1 cellular context compared by ENCODE assay signal in genomic region chr1:42681771-42682483, GRCh38.
TF ChIP-seq lines count a peak whose summit lies in the region.

YBX1 (plus strand) TSS chr1:42682418; CDS start chr1:42682566, 148 bp downstream.

TF ChIP-seq in HepG2, 621 proteins besides CTCF, POLR2A, EP300 and RAD21 (continued from another document and continues in another):
- TF ChIP-seq PLSCR1 (CRISPR knock-in tag; IDR thresholded peaks at IDR 0.05; ENCODE audit: borderline replicate concordance) = no peak
- TF ChIP-seq ZNF644 (CRISPR knock-in tag; IDR thresholded peaks at IDR 0.05; ENCODE audit: low read depth) = no peak
- TF ChIP-seq XRCC5 (optimal IDR thresholded peaks at IDR 0.05; ENCODE audit: low read length) = no peak
- TF ChIP-seq ARID3A (IDR thresholded peaks at IDR 0.05; ENCODE audit: low read depth, low read length) = no peak
- TF ChIP-seq STAT5B (CRISPR knock-in tag; IDR thresholded peaks at IDR 0.05) = 0 out of 2 replicates have a peak, but pooled peaks have one; percentile 18
- no peak for TF ChIP-seq NR3C1 (CRISPR knock-in tag; IDR thresholded peaks at IDR 0.05)
- no peak for TF ChIP-seq FOSL1 (CRISPR knock-in tag; IDR thresholded peaks at IDR 0.05; ENCODE audit: borderline replicate concordance)
- TF ChIP-seq ZNF34 (CRISPR knock-in tag; IDR thresholded peaks at IDR 0.05; ENCODE audit: borderline replicate concordance) = no peak; the same call in 1 of the 2 replicates
- no peak for TF ChIP-seq ZNF652 (CRISPR knock-in tag; IDR thresholded peaks at IDR 0.05; ENCODE audit: borderline replicate concordance, low read depth)
- no peak for TF ChIP-seq ZNF570 (CRISPR knock-in tag; IDR thresholded peaks at IDR 0.05; ENCODE audit: borderline replicate concordance)
- TF ChIP-seq THRA (CRISPR knock-in tag; IDR thresholded peaks at IDR 0.05; ENCODE audit: borderline replicate concordance) = no peak
- TF ChIP-seq ZNF777 (CRISPR knock-in tag; IDR thresholded peaks at IDR 0.05) = no peak
- TF ChIP-seq JARID2 (CRISPR knock-in tag; IDR thresholded peaks at IDR 0.05; ENCODE audit: insufficient replicate concordance) = no peak
- TF ChIP-seq MEIS1 (CRISPR knock-in tag; IDR thresholded peaks at IDR 0.05; ENCODE audit: borderline replicate concordance) = peak; percentile 57; the same call in 1 of the 2 replicates
- TF ChIP-seq RFXAP (CRISPR knock-in tag; IDR thresholded peaks at IDR 0.05; ENCODE audit: borderline replicate concordance) = no peak
- TF ChIP-seq ZNF282 (IDR thresholded peaks at IDR 0.05; ENCODE audit: partially characterized antibody) = no peak
- peak; percentile 72 for TF ChIP-seq MXD4 (CRISPR knock-in tag; IDR thresholded peaks at IDR 0.05)
- no peak for TF ChIP-seq ZMYM2 (CRISPR knock-in tag; IDR thresholded peaks at IDR 0.05)
- TF ChIP-seq TRIM22 (IDR thresholded peaks at IDR 0.05) = no peak
- TF ChIP-seq CBX1 (IDR thresholded peaks at IDR 0.05; ENCODE audit: low read depth) = peak; percentile 52
- no peak for TF ChIP-seq FIP1L1 (IDR thresholded peaks at IDR 0.05; ENCODE audit: borderline replicate concordance, insufficient read depth, low read depth, low read length)
- peak; percentile 34; the same call in 1 of the 2 replicates for TF ChIP-seq ZNF331 (CRISPR knock-in tag; IDR thresholded peaks at IDR 0.05)
- TF ChIP-seq MEIS2 (CRISPR knock-in tag; IDR thresholded peaks at IDR 0.05) = no peak; the same call in 1 of the 2 replicates
- peak; percentile 80 for TF ChIP-seq RNF2 (conservative IDR thresholded peaks at IDR 0.05; ENCODE audit: low read depth)
- peak; percentile 53; the same call in 1 of the 2 replicates for TF ChIP-seq NAIF1 (CRISPR knock-in tag; IDR thresholded peaks at IDR 0.05; ENCODE audit: borderline replicate concordance)
- TF ChIP-seq ZBTB21 (CRISPR knock-in tag; IDR thresholded peaks at IDR 0.05) = no peak
- TF ChIP-seq ZNF577 (CRISPR knock-in tag; IDR thresholded peaks at IDR 0.05; ENCODE audit: borderline replicate concordance, low read depth) = 0 out of 2 replicates have a peak, but pooled peaks have one; percentile 49
- TF ChIP-seq TEF (CRISPR knock-in tag; IDR thresholded peaks at IDR 0.05) = no peak
- TF ChIP-seq THAP7 (CRISPR knock-in tag; IDR thresholded peaks at IDR 0.05) = peak; percentile 99
- no peak for TF ChIP-seq CEBPG (CRISPR knock-in tag; IDR thresholded peaks at IDR 0.05)
- TF ChIP-seq NFE2L2 (IDR thresholded peaks at IDR 0.05; ENCODE audit: low read length) = no peak
- TF ChIP-seq ZNF776 (CRISPR knock-in tag; IDR thresholded peaks at IDR 0.05) = no peak
- TF ChIP-seq ZNF512 (CRISPR knock-in tag; IDR thresholded peaks at IDR 0.05) = no peak
- no peak for TF ChIP-seq MBD4 (IDR thresholded peaks at IDR 0.05; ENCODE audit: borderline replicate concordance, low read length)
- no peak for TF ChIP-seq POLR2AphosphoS2 (IDR thresholded peaks at IDR 0.05; ENCODE audit: low read depth, low read length)
- no peak for TF ChIP-seq ZNF841 (CRISPR knock-in tag; IDR thresholded peaks at IDR 0.05; ENCODE audit: borderline replicate concordance)
- TF ChIP-seq ARNT (IDR thresholded peaks at IDR 0.05) = no peak
- TF ChIP-seq FOXO4 (CRISPR knock-in tag; conservative IDR thresholded peaks at IDR 0.05) = no peak
- no peak for TF ChIP-seq IRF1 (CRISPR knock-in tag; IDR thresholded peaks at IDR 0.05; ENCODE audit: low read depth)
- TF ChIP-seq SNRNP70 (IDR thresholded peaks at IDR 0.05; ENCODE audit: low read depth, low read length) = no peak
- no peak for TF ChIP-seq ZNF280B (CRISPR knock-in tag; IDR thresholded peaks at IDR 0.05; ENCODE audit: borderline replicate concordance)
- no peak for TF ChIP-seq ZNF414 (CRISPR knock-in tag; IDR thresholded peaks at IDR 0.05)
- peak; percentile 51; the same call in 1 of the 2 replicates for TF ChIP-seq ZNF556 (CRISPR knock-in tag; IDR thresholded peaks at IDR 0.05; ENCODE audit: borderline replicate concordance)
- no peak for TF ChIP-seq ZNF546 (CRISPR knock-in tag; conservative IDR thresholded peaks at IDR 0.05)
- peak; percentile 86 for TF ChIP-seq RBFOX2 (IDR thresholded peaks at IDR 0.05; ENCODE audit: low read depth, low read length)
- peak; percentile 58; the same call in 1 of the 2 replicates for TF ChIP-seq ZFP91 (CRISPR knock-in tag; IDR thresholded peaks at IDR 0.05; ENCODE audit: borderline replicate concordance)
- peak; percentile 78 for TF ChIP-seq KMT2B (CRISPR knock-in tag; IDR thresholded peaks at IDR 0.05)
- TF ChIP-seq TBP (CRISPR knock-in tag; IDR thresholded peaks at IDR 0.05) = no peak
- TF ChIP-seq SAFB2 (CRISPR knock-in tag; IDR thresholded peaks at IDR 0.05; ENCODE audit: borderline replicate concordance, low read depth) = peak; percentile 47; the same call in 1 of the 2 replicates
- no peak for TF ChIP-seq RORA (CRISPR knock-in tag; IDR thresholded peaks at IDR 0.05)
- no peak for TF ChIP-seq TBL1XR1 (IDR thresholded peaks at IDR 0.05; ENCODE audit: borderline replicate concordance, low read length, partially characterized antibody)
- peak; percentile 60; the same call in 1 of the 2 replicates for TF ChIP-seq ZNF180 (CRISPR knock-in tag; IDR thresholded peaks at IDR 0.05; ENCODE audit: borderline replicate concordance, low read depth)
- TF ChIP-seq ZNF44 (CRISPR knock-in tag; IDR thresholded peaks at IDR 0.05) = peak; percentile 91
- no peak for TF ChIP-seq ZNF468 (CRISPR knock-in tag; IDR thresholded peaks at IDR 0.05)
- TF ChIP-seq ZNF703 (CRISPR knock-in tag; IDR thresholded peaks at IDR 0.05; ENCODE audit: borderline replicate concordance) = no peak
- peak; percentile 2 for TF ChIP-seq HNRNPK (IDR thresholded peaks at IDR 0.05; ENCODE audit: low read depth, low read length, poor library complexity, severe bottlenecking)
- no peak for TF ChIP-seq MZF1 (CRISPR knock-in tag; IDR thresholded peaks at IDR 0.05; ENCODE audit: borderline replicate concordance)
